15 cellular contexts compared by ENCODE assay signal in genomic region chr15:57297630-57298029, GRCh38.
"Had no signal": no experiment of that assay in that cellular context is flagged by ENCODE, and none has a peak within 500 bp of the region (broad histone marks: within the 10 kb centered on the region; RNA-seq: fewer than 3 reads in every experiment).

No MANE protein-coding gene starts in this region.

- H3K27ac ChIP-seq: adrenal gland, coronary artery, left lung, upper lobe of right lung had no signal

- H3K9me3 Mint-ChIP-seq: effector memory CD8-positive, alpha-beta T cell; T-cell had no signal

- H3K4me3 ChIP-seq: adrenal gland, body of pancreas, coronary artery, left lung, upper lobe of right lung had no signal

- H3K27ac Mint-ChIP-seq: activated CD4-positive, alpha-beta T cell treated with anti-CD3 and anti-CD28 coated beads for 36 hours; activated CD8-positive, alpha-beta T cell treated with anti-CD3 and anti-CD28 coated beads, Interleukin-2, amount 10 ng/mL, durations not matched to agents 7 days and 5 days had no signal

- H3K27me3 ChIP-seq: adrenal gland, body of pancreas, left lung, upper lobe of right lung had no signal

- H3K4me1 ChIP-seq: adrenal gland, body of pancreas, upper lobe of right lung had no signal

- H3K27me3 Mint-ChIP-seq: activated CD4-positive, alpha-beta T cell treated with anti-CD3 and anti-CD28 coated beads for 36 hours; effector memory CD8-positive, alpha-beta T cell; T-cell had no signal

- ATAC-seq: activated CD4-positive, alpha-beta T cell treated with anti-CD3 and anti-CD28 coated beads for 36 hours; activated CD8-positive, alpha-beta T cell treated with anti-CD3 and anti-CD28 coated beads, Interleukin-2, amount 10 ng/mL, durations not matched to agents 7 days and 5 days; effector memory CD8-positive, alpha-beta T cell; left lung; T-cell; upper lobe of right lung had no signal

- H3K36me3 ChIP-seq: adrenal gland, left lung, upper lobe of right lung had no signal

- H3K4me3 Mint-ChIP-seq: activated CD4-positive, alpha-beta T cell treated with anti-CD3 and anti-CD28 coated beads for 36 hours; activated CD8-positive, alpha-beta T cell treated with anti-CD3 and anti-CD28 coated beads, Interleukin-2, amount 10 ng/mL, durations not matched to agents 7 days and 5 days; effector memory CD8-positive, alpha-beta T cell; T-cell had no signal

- DNase-seq: activated CD4-positive, alpha-beta T cell treated with anti-CD3 and anti-CD28 coated beads for 36 hours; activated CD8-positive, alpha-beta T cell treated with anti-CD3 and anti-CD28 coated beads, Interleukin-2, amount 10 ng/mL, durations not matched to agents 7 days and 5 days; activated naive CD4-positive, alpha-beta T cell treated with anti-CD3 and anti-CD28 coated beads, Interleukin-2, amount 50 U/mL, for 16 hours; body of pancreas; central memory CD4-positive, alpha-beta T cell; effector memory CD8-positive, alpha-beta T cell; erythroblast; left lung; stimulated activated CD4-positive, alpha-beta T cell treated with anti-CD3 and anti-CD28 coated beads, Interleukin-1b, Interleukin-23, amount 100 ng/mL, for 48 hours; stimulated activated naive CD4-positive, alpha-beta T cell treated with Interleukin-2 at 50 U/mL for 16 hours; T-cell; T1000; upper lobe of right lung had no signal

- H3K9me3 ChIP-seq: body of pancreas, left lung, upper lobe of right lung had no signal
